1 cellular context compared by ENCODE assay signal in the genomic region with DNA sequence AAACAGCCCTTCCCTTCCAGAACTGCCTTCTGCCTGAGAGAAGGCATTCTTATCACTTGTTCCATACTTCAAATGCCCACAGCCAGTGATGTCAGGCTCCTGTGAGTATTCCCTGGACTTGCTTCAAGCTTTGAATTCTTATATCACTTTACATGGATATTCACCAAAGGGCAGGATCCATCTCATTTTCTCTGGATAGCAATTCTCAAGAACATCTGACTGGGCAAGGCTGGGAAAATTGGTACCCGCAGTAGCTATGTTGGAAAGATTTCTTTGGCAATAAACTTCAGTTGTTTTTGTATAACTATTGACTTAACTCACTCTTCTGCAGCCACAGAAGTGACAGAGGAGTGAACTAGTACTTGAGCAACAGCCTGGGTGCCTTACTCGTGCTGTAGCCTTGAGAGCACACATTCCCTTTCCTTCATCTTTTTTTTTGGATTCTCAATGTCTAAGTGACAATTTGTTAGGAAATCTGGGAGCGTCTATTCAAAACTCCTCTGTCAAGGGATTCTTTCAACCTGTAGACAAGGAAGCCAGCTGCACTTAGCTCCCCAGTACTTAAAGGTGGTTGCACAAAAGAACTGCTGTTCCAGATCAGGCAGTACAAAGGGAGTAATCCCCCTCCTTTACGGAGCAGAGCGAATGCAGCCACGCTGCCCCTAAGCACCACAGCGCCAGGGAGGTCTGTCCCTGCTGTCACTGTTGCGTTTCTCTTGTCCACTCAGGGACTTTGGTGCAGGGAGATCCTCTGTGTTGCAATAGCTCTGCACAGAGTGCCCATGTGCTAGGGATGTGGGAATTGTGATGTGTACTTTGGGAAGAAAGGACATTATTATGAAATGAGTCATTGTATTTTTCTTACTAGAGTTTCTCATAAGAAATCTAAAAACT.
TF ChIP-seq lines count a peak whose summit lies in the region.

No MANE protein-coding gene starts in this region.

TF ChIP-seq in HepG2, 621 proteins besides CTCF, POLR2A, EP300 and RAD21 (continued from another document and continues in another):
- TF ChIP-seq THAP9 (CRISPR knock-in tag; IDR thresholded peaks at IDR 0.05; ENCODE audit: borderline replicate concordance) (peak; percentile 33; the same call in 1 of the 2 replicates), ZNF83 (CRISPR knock-in tag; IDR thresholded peaks at IDR 0.05; ENCODE audit: borderline replicate concordance) (no peak), SMARCC2 (IDR thresholded peaks at IDR 0.05) (0 out of 2 replicates have a peak, but pooled peaks have one; percentile 48), HDAC2 (CRISPR knock-in tag; IDR thresholded peaks at IDR 0.05) (peak; percentile 99), DR1 (CRISPR knock-in tag; IDR thresholded peaks at IDR 0.05) (no peak), ZNF251 (CRISPR knock-in tag; IDR thresholded peaks at IDR 0.05) (no peak), ZBTB25 (CRISPR knock-in tag; IDR thresholded peaks at IDR 0.05) (peak; percentile 97), ZNF281 (CRISPR knock-in tag; IDR thresholded peaks at IDR 0.05; ENCODE audit: borderline replicate concordance) (peak; percentile 82), ZNF18 (CRISPR knock-in tag; IDR thresholded peaks at IDR 0.05; ENCODE audit: insufficient replicate concordance) (peak; percentile 79), SAFB2 (CRISPR knock-in tag; IDR thresholded peaks at IDR 0.05; ENCODE audit: borderline replicate concordance, low read depth) (no peak; the same call in 1 of the 2 replicates), ZNF44 (CRISPR knock-in tag; IDR thresholded peaks at IDR 0.05) (no peak), ZNF577 (CRISPR knock-in tag; IDR thresholded peaks at IDR 0.05; ENCODE audit: borderline replicate concordance, low read depth) (no peak), NKX3-1 (CRISPR knock-in tag; IDR thresholded peaks at IDR 0.05) (peak; percentile 51; the same call in 1 of the 2 replicates), MATR3 (CRISPR knock-in tag; IDR thresholded peaks at IDR 0.05) (no peak), KAT7 (CRISPR knock-in tag; IDR thresholded peaks at IDR 0.05; ENCODE audit: borderline replicate concordance) (peak; percentile 94), ONECUT2 (CRISPR knock-in tag; IDR thresholded peaks at IDR 0.05) (no peak), FOXO4 (CRISPR knock-in tag; conservative IDR thresholded peaks at IDR 0.05) (no peak), ZNF512B (CRISPR knock-in tag; IDR thresholded peaks at IDR 0.05; ENCODE audit: borderline replicate concordance) (no peak), NAIF1 (CRISPR knock-in tag; IDR thresholded peaks at IDR 0.05; ENCODE audit: borderline replicate concordance) (no peak), ZNF350 (CRISPR knock-in tag; IDR thresholded peaks at IDR 0.05; ENCODE audit: borderline replicate concordance, low read depth) (peak; percentile 98), SNRNP70 (IDR thresholded peaks at IDR 0.05; ENCODE audit: low read depth, low read length) (no peak), ZMYM3 (CRISPR knock-in tag; IDR thresholded peaks at IDR 0.05) (peak; percentile 84; the same call in 1 of the 2 replicates), ZNF138 (CRISPR knock-in tag; IDR thresholded peaks at IDR 0.05; ENCODE audit: low read depth) (no peak), CREB1 (IDR thresholded peaks at IDR 0.05) (0 out of 2 replicates have a peak, but pooled peaks have one; percentile 21), CREB1 (CRISPR knock-in tag; IDR thresholded peaks at IDR 0.05) (no peak), POLR2AphosphoS2 (IDR thresholded peaks at IDR 0.05; ENCODE audit: low read depth, low read length) (no peak), NCOA1 (CRISPR knock-in tag; IDR thresholded peaks at IDR 0.05) (peak; percentile 57; the same call in 1 of the 2 replicates), TBP (CRISPR knock-in tag; IDR thresholded peaks at IDR 0.05) (no peak), E2F1 (CRISPR knock-in tag; IDR thresholded peaks at IDR 0.05) (no peak), ZNF24 (IDR thresholded peaks at IDR 0.05) (peak; percentile 47; the same call in 1 of the 2 replicates), RARG (CRISPR knock-in tag; IDR thresholded peaks at IDR 0.05; ENCODE audit: low read depth) (no peak), ZNF17 (CRISPR knock-in tag; IDR thresholded peaks at IDR 0.05) (no peak)
- TF ChIP-seq, protein P1, sequence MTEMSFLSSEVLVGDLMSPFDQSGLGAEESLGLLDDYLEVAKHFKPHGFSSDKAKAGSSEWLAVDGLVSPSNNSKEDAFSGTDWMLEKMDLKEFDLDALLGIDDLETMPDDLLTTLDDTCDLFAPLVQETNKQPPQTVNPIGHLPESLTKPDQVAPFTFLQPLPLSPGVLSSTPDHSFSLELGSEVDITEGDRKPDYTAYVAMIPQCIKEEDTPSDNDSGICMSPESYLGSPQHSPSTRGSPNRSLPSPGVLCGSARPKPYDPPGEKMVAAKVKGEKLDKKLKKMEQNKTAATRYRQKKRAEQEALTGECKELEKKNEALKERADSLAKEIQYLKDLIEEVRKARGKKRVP (CRISPR knock-in tag; IDR thresholded peaks at IDR 0.05), result peak in 1 of 2 experiments; percentile 94; a peak in 2 of 4 replicates
- TF ChIP-seq, protein P2, sequence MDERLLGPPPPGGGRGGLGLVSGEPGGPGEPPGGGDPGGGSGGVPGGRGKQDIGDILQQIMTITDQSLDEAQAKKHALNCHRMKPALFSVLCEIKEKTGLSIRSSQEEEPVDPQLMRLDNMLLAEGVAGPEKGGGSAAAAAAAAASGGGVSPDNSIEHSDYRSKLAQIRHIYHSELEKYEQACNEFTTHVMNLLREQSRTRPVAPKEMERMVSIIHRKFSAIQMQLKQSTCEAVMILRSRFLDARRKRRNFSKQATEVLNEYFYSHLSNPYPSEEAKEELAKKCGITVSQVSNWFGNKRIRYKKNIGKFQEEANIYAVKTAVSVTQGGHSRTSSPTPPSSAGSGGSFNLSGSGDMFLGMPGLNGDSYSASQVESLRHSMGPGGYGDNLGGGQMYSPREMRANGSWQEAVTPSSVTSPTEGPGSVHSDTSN (CRISPR knock-in tag; IDR thresholded peaks at IDR 0.05), result peak; percentile 55
